3 cellular contexts compared by ENCODE assay signal in genomic region chr3:99021466-99021865, GRCh38.
"Had no signal": no experiment of that assay in that cellular context is flagged by ENCODE, and none has a peak within 500 bp of the region (broad histone marks: within the 10 kb centered on the region; RNA-seq: fewer than 3 reads in every experiment).

No MANE protein-coding gene starts in this region.

- DNase-seq: GDM1, GF-D8 had no signal

- ATAC-seq: GM12878 had no signal

- H3K4me3 ChIP-seq: GM12878 had no signal
